1 cellular context compared by ENCODE assay signal in genomic region chr7:80385512-80385911, GRCh38.
TF ChIP-seq lines count a peak whose summit lies in the region.

No MANE protein-coding gene starts in this region.

TF ChIP-seq in liver, 16 proteins besides CTCF, POLR2A, EP300 and RAD21 (continued from another document):
- TF ChIP-seq ZBTB33 (IDR thresholded peaks at IDR 0.05) (peak; percentile 61), TAF1 (conservative IDR thresholded peaks at IDR 0.05) (no peak), NR2F2 (IDR thresholded peaks at IDR 0.05) (peak; percentile 94), FOXA2 (IDR thresholded peaks at IDR 0.05) (peak; percentile 83), ATF3 (IDR thresholded peaks at IDR 0.05) (peak; percentile 51)
